11 cellular contexts compared by ENCODE assay signal in the genomic region with DNA sequence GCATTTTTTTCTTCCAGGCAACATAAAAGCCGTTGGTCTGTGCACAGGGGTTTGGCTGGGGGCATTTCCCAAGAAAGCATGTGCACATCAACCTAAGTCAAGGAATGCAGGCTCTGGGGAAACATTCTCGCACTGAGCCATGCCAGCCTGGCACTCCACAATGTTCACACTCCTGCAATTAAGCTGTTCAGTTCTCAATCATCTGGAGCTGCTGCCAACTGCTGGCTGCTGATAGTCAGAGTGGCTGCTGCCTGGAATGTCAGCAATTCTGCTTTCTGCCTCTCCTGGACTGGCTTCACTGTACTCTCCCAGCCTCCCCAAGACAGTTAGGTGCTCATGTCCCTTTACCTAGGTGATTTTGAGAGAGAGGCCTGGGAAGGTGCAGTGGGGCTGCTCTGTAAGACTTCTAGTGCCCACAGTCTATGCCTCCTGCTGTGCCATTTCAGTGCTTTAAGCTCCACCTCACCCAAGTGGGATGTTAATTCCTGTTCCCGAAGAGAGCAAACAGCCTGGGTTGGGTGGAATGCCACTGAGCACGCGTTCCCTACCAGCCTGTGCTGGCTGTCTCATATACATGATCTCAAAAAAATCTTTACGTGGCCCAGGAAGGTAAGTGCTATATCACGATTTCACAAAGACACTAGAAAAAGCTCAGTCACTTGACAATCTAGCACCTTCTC.
DNase-seq lines count a peak whose midpoint lies in the region; ATAC-seq and TF ChIP-seq lines count a peak whose summit lies in the region.
"Had no signal": no experiment of that assay in that cellular context is flagged by ENCODE, and none has a peak within 500 bp of the region (broad histone marks: within the 10 kb centered on the region; RNA-seq: fewer than 3 reads in every experiment).

No MANE protein-coding gene starts in this region.

- no peak overlapping the region for H3K4me3 Mint-ChIP-seq in activated T-cell treated with anti-CD3 and anti-CD28 coated beads, Interleukin-2, amount 50 U/mL, for 24 hours

- ATAC-seq in Right ventricle myocardium inferior (peak; percentile 90), left cardiac atrium (peak; percentile 92 to 93), HG03039 (IDR thresholded peaks at IDR 0.05; ENCODE audit: unreplicated experiment) (no peak)

- DNase-seq in Right ventricle myocardium inferior (ENCODE audit: missing footprints) (peak; percentile 65), cardiac septum (ENCODE audit: low spot score) (no peak), left cardiac atrium (peak; percentile 36), nucleus accumbens (lab: John Stamatoyannopoulos, UW) (peak in 33 of 56 donors; percentile 17 to 70 (median 42)), WERI-Rb-1 (no peak)
- DNase-seq in stimulated activated CD8-positive, alpha-beta memory T cell treated with anti-CD3 and anti-CD28 coated beads, Interleukin-4, amount 100 ng/mL, for 48 hours, result no peak
- DNase-seq in activated T-cell treated with anti-CD3 and anti-CD28 coated beads, Interleukin-2, amount 50 U/mL, for 24 hours, result no peak
- DNase-seq: NCI-H1048, NCI-H510A treated with DMSO at 0.1 percent for 48 hours, sigmoid colon had no signal

- no peaks in the 10 kb centered on the region for H3K9me3 Mint-ChIP-seq in activated T-cell treated with anti-CD3 and anti-CD28 coated beads, Interleukin-2, amount 50 U/mL, for 24 hours

- no peak for TF ChIP-seq CTCF in WERI-Rb-1 (IDR thresholded peaks at IDR 0.05; ENCODE audit: low read depth, low read length)

- no peaks in the 10 kb centered on the region for H3K36me3 ChIP-seq in WERI-Rb-1
- H3K36me3 ChIP-seq: sigmoid colon had no signal

- H3K4me1 Mint-ChIP-seq in activated T-cell treated with anti-CD3 and anti-CD28 coated beads, Interleukin-2, amount 50 U/mL, for 24 hours (ENCODE audit: low read depth), result no peaks in the 10 kb centered on the region

- no peaks in the 10 kb centered on the region for H3K9me3 ChIP-seq in WERI-Rb-1 (ENCODE audit: severe bottlenecking)
- H3K9me3 ChIP-seq: sigmoid colon had no signal

- no peak overlapping the region for H3K27ac ChIP-seq in WERI-Rb-1

- no peak overlapping the region for H3K4me3 ChIP-seq in WERI-Rb-1 (ENCODE audit: low read depth, low read length)
- H3K4me3 ChIP-seq: sigmoid colon had no signal

- H3K27ac Mint-ChIP-seq in activated T-cell treated with anti-CD3 and anti-CD28 coated beads, Interleukin-2, amount 50 U/mL, for 24 hours, result no peak overlapping the region

- H3K36me3 Mint-ChIP-seq in activated T-cell treated with anti-CD3 and anti-CD28 coated beads, Interleukin-2, amount 50 U/mL, for 24 hours (ENCODE audit: low read depth), result no peaks in the 10 kb centered on the region

- intact Hi-C loops in Right ventricle myocardium inferior (cut with DNase I) (no loop called here), cardiac septum (cut with DNase I) (loop anchor here (2.0 to 5.0 kb wide), 2 partner anchors 28 to 45 kb away; no protein-coding TSS in a partner anchor), left cardiac atrium (cut with DNase I) (no loop called here)

- H3K27me3 Mint-ChIP-seq in activated T-cell treated with anti-CD3 and anti-CD28 coated beads, Interleukin-2, amount 50 U/mL, for 24 hours, result no peaks in the 10 kb centered on the region

- H3K27me3 ChIP-seq in WERI-Rb-1 (ENCODE audit: insufficient read depth, low read depth, severe bottlenecking), result peaks cover 37% of the 10 kb centered on the region

Comparison
In these comparisons a context has a peak if more than half of its experiments do, and no peak if none do; other contexts are left out.
1. DNase-seq: peak in Right ventricle myocardium inferior (single experiment), left cardiac atrium (single experiment) and nucleus accumbens (33 of 56); none in cardiac septum (single experiment), stimulated activated CD8-positive, alpha-beta memory T cell treated with anti-CD3 and anti-CD28 coated beads, Interleukin-4, amount 100 ng/mL, for 48 hours (single experiment), activated T-cell treated with anti-CD3 and anti-CD28 coated beads, Interleukin-2, amount 50 U/mL, for 24 hours (single experiment) and WERI-Rb-1 (single experiment).